19 cellular contexts compared by ENCODE assay signal in the genomic region with DNA sequence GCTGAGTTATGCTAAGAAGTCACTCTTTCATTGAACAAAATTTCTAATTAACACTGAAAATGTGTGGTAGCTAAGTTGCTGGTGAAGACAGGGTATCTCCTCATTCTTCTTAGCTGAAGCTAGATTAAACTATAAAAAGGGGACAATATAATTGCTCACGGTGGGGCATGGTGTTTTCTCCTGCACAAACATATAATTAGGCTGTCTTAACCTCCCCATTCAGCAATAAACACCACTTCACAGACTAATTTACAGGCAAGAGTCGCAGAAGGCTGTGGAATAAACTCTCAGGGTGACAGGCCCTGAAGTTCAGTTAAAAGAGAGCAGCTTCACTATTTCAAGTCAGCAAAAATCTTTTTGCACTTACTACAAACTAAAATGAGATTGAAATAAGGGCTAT.
"Had no signal": no experiment of that assay in that cellular context is flagged by ENCODE, and none has a peak within 500 bp of the region (broad histone marks: within the 10 kb centered on the region; RNA-seq: fewer than 3 reads in every experiment).

No MANE protein-coding gene starts in this region.

- DNase-seq: cortex of kidney; dorsolateral prefrontal cortex; effector CD8-positive, alpha-beta T cell; hippocampal formation; left colon; naive B cell; posterior cingulate gyrus; stimulated activated CD4-positive, alpha-beta T cell treated with anti-CD3 and anti-CD28 coated beads, Interleukin-4, amount 100 ng/mL, for 1 hour; stimulated activated CD8-positive, alpha-beta memory T cell treated with anti-CD3 and anti-CD28 coated beads, Interleukin-4, amount 100 ng/mL, for 48 hours; stimulated activated naive CD8-positive, alpha-beta T cell treated with anti-CD3 and anti-CD28 coated beads, Interleukin-15, Interleukin-2, amounts not matched to agents 100 U/mL and 50 U/mL, for 24 hours; thyroid gland; upper lobe of right lung had no signal

- H3K27ac Mint-ChIP-seq: naive B cell; nephron progenitor cell; stimulated activated effector memory CD8-positive, alpha-beta T cell treated with anti-CD3 and anti-CD28 coated beads, Interleukin-12 subunit alpha, Interleukin-12 subunit beta, amount 100 ng/mL, for 72 hours had no signal

- H3K27ac ChIP-seq: dorsolateral prefrontal cortex, neutrophil, suprapubic skin, thyroid gland, upper lobe of right lung had no signal

- H3K4me3 Mint-ChIP-seq: naive B cell; nephron progenitor cell; stimulated activated effector memory CD8-positive, alpha-beta T cell treated with anti-CD3 and anti-CD28 coated beads, Interleukin-12 subunit alpha, Interleukin-12 subunit beta, amount 100 ng/mL, for 72 hours had no signal

- H3K36me3 Mint-ChIP-seq: naive B cell; stimulated activated effector memory CD8-positive, alpha-beta T cell treated with anti-CD3 and anti-CD28 coated beads, Interleukin-12 subunit alpha, Interleukin-12 subunit beta, amount 100 ng/mL, for 72 hours had no signal

- H3K9me3 Mint-ChIP-seq: nephron progenitor cell had no signal

- H3K9me3 ChIP-seq: heart left ventricle, neutrophil, suprapubic skin, thyroid gland, upper lobe of right lung had no signal

- H3K27me3 ChIP-seq: heart left ventricle, neutrophil, suprapubic skin, thyroid gland, upper lobe of right lung had no signal

- H3K36me3 ChIP-seq: heart left ventricle, neutrophil, suprapubic skin, thyroid gland, upper lobe of right lung had no signal

- H3K4me1 ChIP-seq: suprapubic skin, thyroid gland, upper lobe of right lung had no signal

- H3K27me3 Mint-ChIP-seq: naive B cell had no signal

- H3K4me1 Mint-ChIP-seq: naive B cell; stimulated activated effector memory CD8-positive, alpha-beta T cell treated with anti-CD3 and anti-CD28 coated beads, Interleukin-12 subunit alpha, Interleukin-12 subunit beta, amount 100 ng/mL, for 72 hours had no signal

- H3K4me3 ChIP-seq: dorsolateral prefrontal cortex, heart left ventricle, lung, suprapubic skin, thyroid gland, upper lobe of right lung had no signal

- ATAC-seq: esophagus mucosa; left colon; stimulated activated effector memory CD8-positive, alpha-beta T cell treated with anti-CD3 and anti-CD28 coated beads, Interleukin-12 subunit alpha, Interleukin-12 subunit beta, amount 100 ng/mL, for 72 hours; stimulated activated naive CD8-positive, alpha-beta T cell treated with anti-CD3 and anti-CD28 coated beads, Interleukin-15, Interleukin-2, amounts not matched to agents 100 U/mL and 50 U/mL, for 24 hours; upper lobe of right lung had no signal
